ENCODE assay signal across 12 cellular contexts in genomic region chr22:25054943-25055511, GRCh38.
DNase-seq lines count a peak whose midpoint lies in the region; ATAC-seq and TF ChIP-seq lines count a peak whose summit lies in the region.
"Had no signal": no experiment of that assay in that cellular context is flagged by ENCODE, and none has a peak within 500 bp of the region (broad histone marks: within the 10 kb centered on the region; RNA-seq: fewer than 3 reads in every experiment).

No MANE protein-coding gene starts in this region.

- POLR2A ChIA-PET in CD8-positive, alpha-beta T cell (lab: Charles Lee) = no interaction called here

- no peaks in the 10 kb centered on the region for H3K9me3 ChIP-seq in CD8-positive, alpha-beta T cell (ENCODE audit: low read length)
- no peaks in the 10 kb centered on the region for H3K9me3 ChIP-seq in ascending aorta

- intact Hi-C loops in CD8-positive, alpha-beta T cell (cut with DNase I, micrococcal nuclease) = no loop called here
- intact Hi-C loops in natural killer cell (cut with micrococcal nuclease) = loop anchor here (1.0 kb wide), 1 partner anchor 13 kb away; no protein-coding TSS in a partner anchor
- intact Hi-C loops in ascending aorta (cut with DNase I) = no loop called here

- no peak overlapping the region for H3K4me3 Mint-ChIP-seq in CD8-positive, alpha-beta T cell
- H3K4me3 Mint-ChIP-seq in activated naive CD8-positive, alpha-beta T cell = no peak overlapping the region
- peak overlapping the region; percentile 58 for H3K4me3 Mint-ChIP-seq in natural killer cell

- peaks cover 9% of the 10 kb centered on the region for H3K4me1 ChIP-seq in CD8-positive, alpha-beta T cell (ENCODE audit: insufficient read depth, low read length)
- no peaks in the 10 kb centered on the region for H3K4me1 ChIP-seq in ascending aorta
- H3K4me1 ChIP-seq: upper lobe of left lung had no signal

- no peaks in the 10 kb centered on the region for H3K27me3 Mint-ChIP-seq in CD8-positive, alpha-beta T cell (ENCODE audit: low read depth)
- H3K27me3 Mint-ChIP-seq in activated naive CD8-positive, alpha-beta T cell = no peaks in the 10 kb centered on the region
- no peaks in the 10 kb centered on the region for H3K27me3 Mint-ChIP-seq in natural killer cell (ENCODE audit: low read depth in 2 of 2)

- H3K36me3 Mint-ChIP-seq in CD8-positive, alpha-beta T cell = no peaks in the 10 kb centered on the region
- peaks cover 3% of the 10 kb centered on the region for H3K36me3 Mint-ChIP-seq in activated naive CD8-positive, alpha-beta T cell
- no peaks in the 10 kb centered on the region for H3K36me3 Mint-ChIP-seq in natural killer cell

- H3K9me3 Mint-ChIP-seq in CD8-positive, alpha-beta T cell = peaks cover 7% of the 10 kb centered on the region
- peaks cover 6% of the 10 kb centered on the region for H3K9me3 Mint-ChIP-seq in activated naive CD8-positive, alpha-beta T cell (ENCODE audit: low read depth)
- H3K9me3 Mint-ChIP-seq in natural killer cell = peaks cover 2 to 3% of the 10 kb centered on the region in 2 donors

- no peak overlapping the region for H3K4me3 ChIP-seq in CD8-positive, alpha-beta T cell (ENCODE audit: low read depth, low read length)
- no peak overlapping the region for H3K4me3 ChIP-seq in ascending aorta
- H3K4me3 ChIP-seq: skin epidermis, upper lobe of left lung had no signal

- H3K27me3 ChIP-seq in CD8-positive, alpha-beta T cell (ENCODE audit: insufficient read depth, low read length) = no peaks in the 10 kb centered on the region
- no peaks in the 10 kb centered on the region for H3K27me3 ChIP-seq in ascending aorta
- H3K27me3 ChIP-seq: upper lobe of left lung had no signal

- CTCF ChIA-PET in CD8-positive, alpha-beta T cell (lab: Charles Lee) = interaction anchor here (0.9 to 12.3 kb wide), 6 partner anchors 14 to 147 kb away, joined by 3 to 151 read pairs (median 6); no protein-coding TSS in a partner anchor

- no peaks in the 10 kb centered on the region for H3K36me3 ChIP-seq in CD8-positive, alpha-beta T cell (ENCODE audit: insufficient read depth, low read length)
- no peaks in the 10 kb centered on the region for H3K36me3 ChIP-seq in ascending aorta

- TF ChIP-seq CTCF in CD8-positive, alpha-beta T cell (IDR thresholded peaks at IDR 0.05) = no peak
- no peak for TF ChIP-seq CTCF in natural killer cell (IDR thresholded peaks at IDR 0.05)
- no peak for TF ChIP-seq CTCF in ascending aorta (IDR thresholded peaks at IDR 0.05)

- H3K4me1 Mint-ChIP-seq in CD8-positive, alpha-beta T cell (ENCODE audit: low read depth) = peaks cover 17% of the 10 kb centered on the region
- peaks cover 13% of the 10 kb centered on the region for H3K4me1 Mint-ChIP-seq in activated naive CD8-positive, alpha-beta T cell (ENCODE audit: low read depth)
- peaks cover 21 to 24% of the 10 kb centered on the region in 2 donors for H3K4me1 Mint-ChIP-seq in natural killer cell

- peak; percentile 62 for ATAC-seq in CD8-positive, alpha-beta T cell
- ATAC-seq in natural killer cell (peak; percentile 87 to 95 (median 93)), GM21390 (IDR thresholded peaks at IDR 0.05; ENCODE audit: unreplicated experiment) (no peak), HG03159 (IDR thresholded peaks at IDR 0.05; ENCODE audit: unreplicated experiment) (no peak)

- H3K27ac ChIP-seq in CD8-positive, alpha-beta T cell (ENCODE audit: low read depth, low read length) = no peak overlapping the region
- H3K27ac ChIP-seq in ascending aorta = no peak overlapping the region
- H3K27ac ChIP-seq: upper lobe of left lung had no signal

- peak overlapping the region; percentile 88 for H3K27ac Mint-ChIP-seq in CD8-positive, alpha-beta T cell
- H3K27ac Mint-ChIP-seq in activated naive CD8-positive, alpha-beta T cell = peak overlapping the region; percentile 29
- H3K27ac Mint-ChIP-seq in natural killer cell = peak overlapping the region; percentile 78 to 86

- DNase-seq in CD8-positive, alpha-beta T cell = peak in 3 of 7 experiments; percentile 23 to 40 (median 25)
- DNase-seq in NCI-H2171 (lab: John Stamatoyannopoulos, UW) (peak; percentile 39), natural killer cell (peak; percentile 67), NCI-H1048 (lab: John Stamatoyannopoulos, UW) (no peak), ascending aorta (ENCODE audit: low spot score in 2 of 2) (no peak)
- DNase-seq: KBM-7, SHP77 treated with DMSO at 0.1 percent for 48 hours, upper lobe of left lung had no signal

Comparison
In these comparisons a context has a peak if more than half of its experiments do, and no peak if none do; other contexts are left out.
1. ATAC-seq: peak in CD8-positive, alpha-beta T cell (single experiment) and natural killer cell (3 of 3); none in GM21390 (single experiment) and HG03159 (single experiment).
2. DNase-seq: peak in NCI-H2171 (single experiment) and natural killer cell (single experiment); none in NCI-H1048 (single experiment) and ascending aorta (0 of 2).
3. H3K27ac Mint-ChIP-seq: peak in every context shown above with its lines; median percentile 88 in CD8-positive, alpha-beta T cell; 82 in natural killer cell; 29 in activated naive CD8-positive, alpha-beta T cell.